10 cellular contexts compared by ENCODE assay signal in the genomic region with DNA sequence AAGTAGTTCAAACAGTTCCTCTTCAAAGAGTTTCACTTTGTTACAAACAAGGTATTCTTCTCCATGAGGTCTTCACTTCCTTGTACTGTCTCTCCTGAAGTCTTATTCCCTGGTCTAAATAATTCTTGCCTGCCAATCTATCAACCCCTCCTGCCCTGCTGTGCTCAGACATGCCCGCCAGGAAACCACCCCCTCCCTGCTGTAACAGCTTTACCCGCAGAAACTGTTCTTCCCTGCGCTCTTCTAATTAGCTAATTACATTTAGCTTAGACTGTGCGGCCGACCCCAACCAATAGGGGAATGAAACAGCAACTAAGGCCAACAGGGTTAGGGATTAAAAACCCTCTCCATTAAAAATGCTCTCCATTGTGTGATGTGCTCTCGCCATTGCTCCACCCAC. TPM values are rescaled to one million over a fixed set of nuclear protein-coding genes. Genes with fewer than 3 reads are reported as not detected.
DNase-seq lines count a peak whose midpoint lies in the region; ATAC-seq and TF ChIP-seq lines count a peak whose summit lies in the region.
"Had no signal": no experiment of that assay in that cellular context is flagged by ENCODE, and none has a peak within 500 bp of the region (broad histone marks: within the 10 kb centered on the region; RNA-seq: fewer than 3 reads in every experiment).

No MANE protein-coding gene starts in this region.

- H3K4me3 Mint-ChIP-seq in naive thymus-derived CD8-positive, alpha-beta T cell, result peak overlapping the region in 7 of 10 donors; percentile 22 to 57 (median 41)

- H3K27me3 Mint-ChIP-seq in naive thymus-derived CD8-positive, alpha-beta T cell, result peaks cover 0 to 14% (median 6%) of the 10 kb centered on the region in 5 donors

- H3K9me3 ChIP-seq in WERI-Rb-1 (ENCODE audit: severe bottlenecking), result peaks cover 18% of the 10 kb centered on the region
- H3K9me3 ChIP-seq: uterus had no signal

- peak overlapping the region; percentile 12; the same call in 1 of the 2 replicates for H3K4me3 ChIP-seq in WERI-Rb-1 (ENCODE audit: low read depth, low read length)
- H3K4me3 ChIP-seq: uterus had no signal

- H3K9me3 Mint-ChIP-seq in naive thymus-derived CD8-positive, alpha-beta T cell, result peaks cover 0 to 46% (median 24%) of the 10 kb centered on the region in 9 donors

- peaks cover 3% of the 10 kb centered on the region; the same call in 1 of the 2 replicates for H3K36me3 ChIP-seq in WERI-Rb-1
- H3K36me3 ChIP-seq: brain microvascular endothelial cell, uterus had no signal

- peak overlapping the region in 7 of 10 donors; percentile 10 to 71 (median 22) for H3K27ac Mint-ChIP-seq in naive thymus-derived CD8-positive, alpha-beta T cell

- ATAC-seq in naive thymus-derived CD8-positive, alpha-beta T cell, result peak in 1 of 2 donors; percentile 51

- peak overlapping the region; percentile 83 for H3K27ac ChIP-seq in WERI-Rb-1
- H3K27ac ChIP-seq: brain microvascular endothelial cell, uterus had no signal

- peaks cover 0 to 20% (median 16%) of the 10 kb centered on the region in 3 donors for H3K36me3 Mint-ChIP-seq in naive thymus-derived CD8-positive, alpha-beta T cell

- no peaks in the 10 kb centered on the region for H3K27me3 ChIP-seq in WERI-Rb-1 (ENCODE audit: insufficient read depth, low read depth, severe bottlenecking)
- H3K27me3 ChIP-seq: brain microvascular endothelial cell, uterus had no signal

- TF ChIP-seq CTCF in WERI-Rb-1 (IDR thresholded peaks at IDR 0.05; ENCODE audit: low read depth, low read length), result no peak

- peak; percentile 27 for DNase-seq in GF-D8 (lab: John Stamatoyannopoulos, UW)
- DNase-seq in NAMALWA (ENCODE audit: low spot score), result peak; percentile 17
- DNase-seq in WERI-Rb-1, result peak; percentile 95
- DNase-seq in naive thymus-derived CD8-positive, alpha-beta T cell, result peak in 1 of 10 donors; percentile 5
- DNase-seq in SHP77 (lab: John Stamatoyannopoulos, UW), result no peak
- no peak for DNase-seq in NCI-H2196 treated with DMSO at 0.1 percent for 48 hours (lab: John Stamatoyannopoulos, UW; ENCODE audit: unreplicated experiment)
- DNase-seq in stimulated activated naive CD4-positive, alpha-beta T cell (lab: John Stamatoyannopoulos, UW), result no peak
- DNase-seq: brain microvascular endothelial cell, NCI-H2081 treated with DMSO at 0.1 percent for 48 hours, uterus had no signal

- POLR2A ChIA-PET in naive thymus-derived CD8-positive, alpha-beta T cell (lab: Charles Lee), result interaction anchor here (1.4 kb wide), 1 partner anchor 46 kb away, joined by 3 read pairs; no protein-coding TSS in a partner anchor

- H3K4me1 Mint-ChIP-seq in naive thymus-derived CD8-positive, alpha-beta T cell, result peaks cover 4 to 10% (median 5%) of the 10 kb centered on the region in 4 donors

RNA-seq across cellular contexts. Expression of gene ZNF846, which starts 46.7 kb away (rescaled TPM):
- total RNA-seq in naive thymus-derived CD8-positive, alpha-beta T cell, result 10 to 100 TPM; 29.5 to 34.0 TPM
- polyA plus RNA-seq in naive thymus-derived CD8-positive, alpha-beta T cell, result 10 to 100 TPM in 1 of 3 donors, 1 to 10 TPM in 2; 6.0 to 10.6 (median 9.5) TPM

RNA-seq across cellular contexts. Expression of gene ZNF562, which starts 47.0 kb away (rescaled TPM):
- total RNA-seq in naive thymus-derived CD8-positive, alpha-beta T cell, result 10 to 100 TPM; 27.0 to 29.5 TPM
- polyA plus RNA-seq in naive thymus-derived CD8-positive, alpha-beta T cell, result 1 to 10 TPM; 1.6 to 4.8 (median 2.5) TPM

Comparison
In these comparisons a context has a peak if more than half of its experiments do, and no peak if none do; other contexts are left out.
1. DNase-seq: peak in GF-D8 (single experiment), NAMALWA (single experiment) and WERI-Rb-1 (single experiment); none in SHP77 (0 of 2), NCI-H2196 treated with DMSO at 0.1 percent for 48 hours (single experiment) and stimulated activated naive CD4-positive, alpha-beta T cell (0 of 6).